ENCODE assay signal across 10 cellular contexts in the genomic region with DNA sequence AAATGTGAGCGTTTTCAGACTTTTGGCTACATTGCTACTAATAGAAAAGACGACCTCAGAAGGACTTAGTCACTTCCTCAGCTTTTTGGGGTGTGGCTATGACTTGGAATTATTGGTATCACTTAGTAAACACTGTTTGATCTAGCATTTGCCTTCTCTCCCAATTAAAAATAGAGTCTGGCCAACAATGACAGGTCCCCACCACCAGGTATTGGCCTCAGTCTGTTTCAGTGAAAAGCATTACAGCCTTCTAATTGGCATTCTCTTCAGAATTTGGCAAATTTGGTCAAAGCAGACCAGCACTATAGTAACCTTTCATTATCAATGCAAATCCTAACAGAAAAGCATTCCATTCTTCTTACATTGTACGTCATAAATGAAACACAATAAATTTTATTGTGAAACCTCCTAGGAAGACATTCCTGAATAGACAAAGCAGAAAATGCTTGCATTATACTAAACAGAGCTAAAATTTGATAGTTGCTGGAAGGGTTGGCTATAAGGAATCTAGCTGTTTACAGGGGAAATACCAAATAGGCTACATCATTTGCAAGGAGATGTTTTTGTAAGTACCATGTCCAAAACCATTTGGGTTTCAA.
DNase-seq lines count a peak whose midpoint lies in the region; ATAC-seq lines count a peak whose summit lies in the region.
"Had no signal": no experiment of that assay in that cellular context is flagged by ENCODE, and none has a peak within 500 bp of the region (broad histone marks: within the 10 kb centered on the region; RNA-seq: fewer than 3 reads in every experiment).

No MANE protein-coding gene starts in this region.

- no peaks in the 10 kb centered on the region; the same call in 1 of the 2 replicates for H3K9me2 ChIP-seq in Karpas-422 (replicated peaks; ENCODE audit: insufficient read depth, low read length)

- no peak overlapping the region for H3K4me2 ChIP-seq in Karpas-422 (ENCODE audit: low read depth, low read length, poor library complexity, severe bottlenecking)

- H4K20me1 ChIP-seq in Karpas-422 (ENCODE audit: insufficient read depth, low read depth, low read length): no peaks in the 10 kb centered on the region

- no peaks in the 10 kb centered on the region for H3K4me1 ChIP-seq in Karpas-422 (ENCODE audit: low read length)

- peak; percentile 76 for DNase-seq in DMS 273 treated with DMSO at 0.1 percent for 48 hours (lab: John Stamatoyannopoulos, UW)
- peak; percentile 80 for DNase-seq in NCI-H460 (ENCODE audit: extremely low read depth, low read depth)
- DNase-seq in epidermal melanocyte (ENCODE audit: insufficient read length, low spot score): peak; percentile 41
- DNase-seq in pons (ENCODE audit: low spot score): peak; percentile 17
- DNase-seq in NAMALWA (ENCODE audit: low spot score): no peak
- DNase-seq in Karpas-422: no peak
- DNase-seq: KBM-7, right cardiac atrium had no signal

- H3K27me3 ChIP-seq in Karpas-422 (ENCODE audit: low read length): no peaks in the 10 kb centered on the region

- H3K9me3 ChIP-seq in Karpas-422 (ENCODE audit: low read length): no peaks in the 10 kb centered on the region

- H3K79me2 ChIP-seq in Karpas-422 (ENCODE audit: low read length): no peaks in the 10 kb centered on the region

- no peaks in the 10 kb centered on the region for H3K36me3 ChIP-seq in Karpas-422 (ENCODE audit: insufficient read depth, low read length)

- ATAC-seq in HG03175 (IDR thresholded peaks at IDR 0.05; ENCODE audit: unreplicated experiment): no peak
- ATAC-seq in HG03354 (IDR thresholded peaks at IDR 0.05; ENCODE audit: poor library complexity, severe bottlenecking, unreplicated experiment): no peak

- H3K27ac ChIP-seq in Karpas-422 (ENCODE audit: low read length): no peak overlapping the region

- H3K4me3 ChIP-seq in Karpas-422 (ENCODE audit: low read length): no peak overlapping the region

- H3K9ac ChIP-seq in Karpas-422 (ENCODE audit: low read length): no peak overlapping the region

- H2AFZ ChIP-seq in Karpas-422 (ENCODE audit: low read length): no peak overlapping the region

Comparison
In these comparisons a context has a peak if more than half of its experiments do, and no peak if none do; other contexts are left out.
1. DNase-seq: peak in DMS 273 treated with DMSO at 0.1 percent for 48 hours (single experiment), NCI-H460 (single experiment), epidermal melanocyte (single experiment) and pons (single experiment); none in NAMALWA (single experiment) and Karpas-422 (single experiment).